16 cellular contexts compared by ENCODE assay signal in genomic region chr3:135213213-135213612, GRCh38.
DNase-seq lines count a peak whose midpoint lies in the region; ATAC-seq and TF ChIP-seq lines count a peak whose summit lies in the region.
"Had no signal": no experiment of that assay in that cellular context is flagged by ENCODE, and none has a peak within 500 bp of the region (broad histone marks: within the 10 kb centered on the region; RNA-seq: fewer than 3 reads in every experiment).

No MANE protein-coding gene starts in this region.

- WGBS in esophagus muscularis mucosa: 79% methylated on average over 5 of the region's 5 CpGs
- 17% methylated on average over 5 of the region's 5 CpGs for WGBS in right lobe of liver (ENCODE audit: insufficient coverage, low coverage, low lambda C conversion rate, missing lambda C conversion rate)
- 54 to 62% (median 57%) methylated on average over 5 of the region's 5 CpGs for WGBS in psoas muscle, 3 donors

- H3K9ac ChIP-seq in PC-3 (ENCODE audit: low read length): no peak overlapping the region

- POLR2A ChIA-PET in PC-3 (lab: Charles Lee; ENCODE audit: unreplicated experiment) (no interaction called here), PC-9 (lab: Charles Lee; ENCODE audit: unreplicated experiment) (interaction anchor here (0.5 kb wide), 1 partner anchor 627 kb away, joined by 4 read pairs; no protein-coding TSS in a partner anchor)

- H3K36me3 ChIP-seq in esophagus muscularis mucosa (no peaks in the 10 kb centered on the region), right lobe of liver (no peaks in the 10 kb centered on the region), psoas muscle (ENCODE audit: insufficient read depth in 1 of 2, low read depth in 1 of 2) (no peaks in the 10 kb centered on the region), PC-3 (ENCODE audit: low read depth, low read length) (no peaks in the 10 kb centered on the region), PC-9 (ENCODE audit: low read depth) (no peaks in the 10 kb centered on the region)
- H3K36me3 ChIP-seq: HAP-1 had no signal

- no peak overlapping the region for H2AFZ ChIP-seq in PC-3 (ENCODE audit: low read length)
- H2AFZ ChIP-seq in PC-9: no peak overlapping the region

- no peak overlapping the region for H3K27ac ChIP-seq in esophagus muscularis mucosa (replicated peaks in 1 of 4)
- peak overlapping the region in 2 of 3 donors; percentile 72 to 80 for H3K27ac ChIP-seq in right lobe of liver
- H3K27ac ChIP-seq in psoas muscle: peak overlapping the region; percentile 30
- H3K27ac ChIP-seq in PC-3 (ENCODE audit: low read length): no peak overlapping the region
- no peak overlapping the region for H3K27ac ChIP-seq in PC-9

- TF ChIP-seq EP300 in esophagus muscularis mucosa (IDR thresholded peaks at IDR 0.05): no peak

- H3K9me3 ChIP-seq in esophagus muscularis mucosa (no peaks in the 10 kb centered on the region), right lobe of liver (no peaks in the 10 kb centered on the region), psoas muscle (no peaks in the 10 kb centered on the region), PC-3 (ENCODE audit: low read length) (no peaks in the 10 kb centered on the region), PC-9 (ENCODE audit: insufficient read depth, low read depth) (no peaks in the 10 kb centered on the region)
- H3K9me3 ChIP-seq: HAP-1 had no signal

- H3K4me2 ChIP-seq in PC-3 (ENCODE audit: low read length) (no peak overlapping the region), PC-9 (no peak overlapping the region)

- TF ChIP-seq POLR2A in esophagus muscularis mucosa (IDR thresholded peaks at IDR 0.05; ENCODE audit: low read depth) (no peak), right lobe of liver (IDR thresholded peaks at IDR 0.05) (no peak)

- H3F3A ChIP-seq in PC-3 (ENCODE audit: low read length, unreplicated experiment) (no peaks in the 10 kb centered on the region), PC-9 (ENCODE audit: insufficient read depth, low read depth) (no peaks in the 10 kb centered on the region)

- H3K79me2 ChIP-seq in PC-3 (ENCODE audit: low read length) (no peaks in the 10 kb centered on the region), PC-9 (ENCODE audit: low read depth) (no peaks in the 10 kb centered on the region)

- peak; percentile 89 to 93 (median 91) for ATAC-seq in right lobe of liver
- ATAC-seq in psoas muscle: no peak
- ATAC-seq in PC-3: no peak

- H3K9me2 ChIP-seq in PC-3 (replicated peaks; ENCODE audit: low read length): no peaks in the 10 kb centered on the region
- H3K9me2 ChIP-seq in PC-9 (ENCODE audit: insufficient read depth): no peaks in the 10 kb centered on the region

- no peaks in the 10 kb centered on the region for H3K4me1 ChIP-seq in esophagus muscularis mucosa
- peaks cover 0 to 23% (median 8%) of the 10 kb centered on the region in 4 donors for H3K4me1 ChIP-seq in right lobe of liver
- peaks cover 33% of the 10 kb centered on the region for H3K4me1 ChIP-seq in psoas muscle
- H3K4me1 ChIP-seq in PC-3 (ENCODE audit: insufficient read depth, low read length): no peaks in the 10 kb centered on the region
- H3K4me1 ChIP-seq in PC-9 (replicated peaks; ENCODE audit: insufficient read depth): no peaks in the 10 kb centered on the region
- H3K4me1 ChIP-seq: HAP-1 had no signal

- intact Hi-C loops in esophagus muscularis mucosa (cut with DNase I): no loop called here
- intact Hi-C loops in right lobe of liver (cut with DNase I): no loop called here
- intact Hi-C loops in psoas muscle (cut with DNase I): loop anchor here in 1 of 2 donors (5.0 kb wide), 1 partner anchor 61 kb away; no protein-coding TSS in a partner anchor
- intact Hi-C loops in PC-3 (cut with micrococcal nuclease): no loop called here
- intact Hi-C loops in PC-9 (cut with micrococcal nuclease; ENCODE audit: unreplicated experiment): no loop called here

- no peak overlapping the region for H3K4me3 ChIP-seq in esophagus muscularis mucosa
- no peak overlapping the region for H3K4me3 ChIP-seq in right lobe of liver
- no peak overlapping the region for H3K4me3 ChIP-seq in psoas muscle
- H3K4me3 ChIP-seq in PC-3 (ENCODE audit: low read length): no peak overlapping the region
- H3K4me3 ChIP-seq in PC-9: no peak overlapping the region
- H3K4me3 ChIP-seq: HAP-1 had no signal

- H4K20me1 ChIP-seq in PC-3 (ENCODE audit: low read length) (no peaks in the 10 kb centered on the region), PC-9 (ENCODE audit: insufficient read depth) (no peaks in the 10 kb centered on the region)

- CTCF ChIA-PET in PC-3 (lab: Charles Lee) (no interaction called here), PC-9 (lab: Charles Lee) (no interaction called here)

- no TSS peak for BruUV-seq in PC-3 (replicated peaks; lab: Mats Ljungman, UMichigan)
- BruUV-seq in PC-9 (replicated peaks; lab: Mats Ljungman, UMichigan): no TSS peak

- DNase-seq in esophagus muscularis mucosa (ENCODE audit: extremely low spot score): peak; percentile 21
- DNase-seq in right lobe of liver: peak in 1 of 3 donors; percentile 56
- DNase-seq in psoas muscle: no peak
- no peak for DNase-seq in PC-3
- DNase-seq in PC-9: no peak
- DNase-seq in cerebellar cortex (ENCODE audit: low spot score): no peak
- DNase-seq: C1 segment of cervical spinal cord; Calu3; CD4-positive, alpha-beta memory T cell; COR-L47; DMS53; DMS79 treated with DMSO at 0.1 percent for 48 hours; GF-D8; GOT3; HFFc6 had no signal

- H3K27me3 ChIP-seq in esophagus muscularis mucosa: no peaks in the 10 kb centered on the region
- H3K27me3 ChIP-seq in right lobe of liver: no peaks in the 10 kb centered on the region
- H3K27me3 ChIP-seq in psoas muscle (ENCODE audit: insufficient read depth in 3 of 3, low read length in 2 of 3): no peaks in the 10 kb centered on the region
- no peaks in the 10 kb centered on the region for H3K27me3 ChIP-seq in PC-3 (ENCODE audit: low read length)
- peaks cover 35% of the 10 kb centered on the region for H3K27me3 ChIP-seq in PC-9 (ENCODE audit: insufficient read depth, low read depth)

- TF ChIP-seq CTCF in esophagus muscularis mucosa (IDR thresholded peaks at IDR 0.05) (no peak), right lobe of liver (IDR thresholded peaks at IDR 0.05) (no peak), psoas muscle (IDR thresholded peaks at IDR 0.05) (no peak), PC-3 (conservative IDR thresholded peaks at IDR 0.05; ENCODE audit: low read depth, low read length) (no peak), PC-9 (conservative IDR thresholded peaks at IDR 0.05) (no peak)

Comparison
In these comparisons a context has a peak if more than half of its experiments do, and no peak if none do; other contexts are left out.
1. H3K27ac ChIP-seq: peak in right lobe of liver (2 of 3) and psoas muscle (single experiment); none in esophagus muscularis mucosa (0 of 4), PC-3 (single experiment) and PC-9 (single experiment).
2. ATAC-seq: peak in right lobe of liver (4 of 4); none in psoas muscle (0 of 4) and PC-3 (single experiment).